In the genomic region with DNA sequence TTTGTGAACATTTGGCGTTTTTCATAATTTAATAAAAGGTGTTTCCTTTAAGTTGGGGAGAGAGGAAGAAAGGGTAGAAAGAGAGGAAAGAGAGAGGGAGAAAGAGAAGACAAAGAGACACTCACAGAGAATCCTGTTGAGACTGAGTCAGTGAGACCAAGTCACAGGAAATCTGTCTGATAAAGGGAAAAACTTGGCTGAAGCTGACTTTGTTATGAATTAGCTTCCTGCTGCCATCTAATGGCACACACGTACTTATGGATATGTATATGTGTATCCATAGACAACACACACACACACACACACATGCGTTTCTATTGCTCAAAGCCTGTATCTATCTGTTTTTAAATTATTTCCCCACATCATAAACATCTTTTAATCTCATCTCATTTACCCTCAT, we compare ENCODE assay signal across 8 cellular contexts. TPM values are rescaled to one million over a fixed set of nuclear protein-coding genes. Genes with fewer than 3 reads are reported as not detected.
DNase-seq lines count a peak whose midpoint lies in the region; ATAC-seq and TF ChIP-seq lines count a peak whose summit lies in the region.

No MANE protein-coding gene starts in this region.

- no peak overlapping the region for H3K4me3 Mint-ChIP-seq in stimulated activated effector memory CD8-positive, alpha-beta T cell treated with anti-CD3 and anti-CD28 coated beads, Interleukin-12 subunit alpha, Interleukin-12 subunit beta, amount 100 ng/mL, for 72 hours

- H3K9me3 Mint-ChIP-seq in stimulated activated effector memory CD8-positive, alpha-beta T cell treated with anti-CD3 and anti-CD28 coated beads, Interleukin-12 subunit alpha, Interleukin-12 subunit beta, amount 100 ng/mL, for 72 hours = no peaks in the 10 kb centered on the region

- H3K4me1 Mint-ChIP-seq in stimulated activated effector memory CD8-positive, alpha-beta T cell treated with anti-CD3 and anti-CD28 coated beads, Interleukin-12 subunit alpha, Interleukin-12 subunit beta, amount 100 ng/mL, for 72 hours = no peaks in the 10 kb centered on the region

- no peak for ATAC-seq in stimulated activated effector memory CD8-positive, alpha-beta T cell treated with anti-CD3 and anti-CD28 coated beads, Interleukin-12 subunit alpha, Interleukin-12 subunit beta, amount 100 ng/mL, for 72 hours

- in situ Hi-C loops in GM13976 (cut with MboI; ENCODE audit: low sequenced_read_pairs, unreplicated experiment) = no loop called here

- H3K4me3 ChIP-seq in fibroblast of villous mesenchyme (ENCODE audit: low read depth, low read length) = no peak overlapping the region

- DNase-seq in AG08395 (ENCODE audit: low spot score) (peak; percentile 49), GM13976 (ENCODE audit: low spot score) (peak; percentile 50), OCI-M1 (lab: John Stamatoyannopoulos, UW) (peak; percentile 78), fibroblast of villous mesenchyme (ENCODE audit: low read depth) (peak; percentile 67), cerebellum (ENCODE audit: low spot score) (no peak), islet precursor cell (no peak), NCI-H1436 (lab: John Stamatoyannopoulos, UW) (no peak)
- no peak for DNase-seq in stimulated activated effector memory CD8-positive, alpha-beta T cell treated with anti-CD3 and anti-CD28 coated beads, Interleukin-12 subunit alpha, Interleukin-12 subunit beta, amount 100 ng/mL, for 72 hours (ENCODE audit: low spot score in 2 of 2)

- H3K36me3 Mint-ChIP-seq in stimulated activated effector memory CD8-positive, alpha-beta T cell treated with anti-CD3 and anti-CD28 coated beads, Interleukin-12 subunit alpha, Interleukin-12 subunit beta, amount 100 ng/mL, for 72 hours = no peaks in the 10 kb centered on the region

- TF ChIP-seq CTCF in GM13976 (IDR thresholded peaks at IDR 0.05; ENCODE audit: borderline replicate concordance, control extremely low read depth, extremely low read depth, insufficient read depth, missing control alignments) (peak; percentile 20), fibroblast of villous mesenchyme (IDR thresholded peaks at IDR 0.05; ENCODE audit: insufficient read depth, low read depth, low read length) (peak; percentile 31)

- no peak overlapping the region for H3K27ac Mint-ChIP-seq in stimulated activated effector memory CD8-positive, alpha-beta T cell treated with anti-CD3 and anti-CD28 coated beads, Interleukin-12 subunit alpha, Interleukin-12 subunit beta, amount 100 ng/mL, for 72 hours

RNA-seq across cellular contexts. Expression of a gene that starts 42.5 kb away (rescaled TPM):
- total RNA-seq in fibroblast of villous mesenchyme = 9.9 and 10.0 TPM in 2 replicates
- 25.5 TPM for total RNA-seq in cerebellum

RNA-seq across cellular contexts. Expression of a gene that starts 55.6 kb away (rescaled TPM):
- total RNA-seq in fibroblast of villous mesenchyme (37.4 and 51.8 TPM in 2 replicates), cerebellum (35.4 TPM)

Comparison
In these comparisons a context has a peak if more than half of its experiments do, and no peak if none do; other contexts are left out.
1. DNase-seq: peak in AG08395 (single experiment), GM13976 (single experiment), OCI-M1 (single experiment) and fibroblast of villous mesenchyme (single experiment); none in cerebellum (single experiment), islet precursor cell (single experiment), stimulated activated effector memory CD8-positive, alpha-beta T cell treated with anti-CD3 and anti-CD28 coated beads, Interleukin-12 subunit alpha, Interleukin-12 subunit beta, amount 100 ng/mL, for 72 hours (0 of 2) and NCI-H1436 (single experiment).